ENCODE assay signal across 23 cellular contexts in the genomic region with DNA sequence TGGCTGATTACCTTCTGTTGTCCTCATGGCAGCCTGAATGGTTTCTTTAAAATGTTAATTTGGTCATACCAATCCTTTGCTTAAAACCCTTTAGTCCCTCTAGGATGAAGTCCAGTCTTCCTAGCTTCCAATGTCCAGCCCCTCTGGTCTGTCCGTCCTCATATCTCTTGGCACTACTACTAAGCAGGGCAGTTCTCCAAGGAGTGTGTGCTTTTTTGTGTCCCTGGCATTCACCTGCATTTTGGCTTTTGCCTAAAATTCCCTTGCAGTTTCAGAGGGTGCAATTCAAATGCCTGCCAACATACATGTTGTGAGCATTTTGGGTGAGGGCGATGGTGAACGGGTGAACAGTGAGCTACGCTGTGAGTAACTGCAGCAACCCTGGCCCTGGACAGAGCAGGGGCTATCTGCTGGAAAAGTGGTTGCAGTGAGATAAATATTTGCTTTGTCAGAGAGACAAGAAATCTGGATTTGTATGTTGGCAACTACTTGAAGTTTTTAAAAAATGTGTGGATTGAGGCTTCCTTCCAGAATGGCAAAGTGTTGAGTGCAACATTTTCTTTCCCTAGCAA. TPM values are rescaled to one million over a fixed set of nuclear protein-coding genes. Genes with fewer than 3 reads are reported as not detected.
DNase-seq lines count a peak whose midpoint lies in the region; ATAC-seq and TF ChIP-seq lines count a peak whose summit lies in the region.
"Had no signal": no experiment of that assay in that cellular context is flagged by ENCODE, and none has a peak within 500 bp of the region (broad histone marks: within the 10 kb centered on the region; RNA-seq: fewer than 3 reads in every experiment).

No MANE protein-coding gene starts in this region.

- H3K4me3 ChIP-seq in right cardiac atrium (ENCODE audit: low read length): no peak overlapping the region
- no peak overlapping the region for H3K4me3 ChIP-seq in LNCaP clone FGC (ENCODE audit: low read depth, low read length)
- H3K4me3 ChIP-seq in transverse colon: peak overlapping the region in 3 of 4 donors; percentile 1 to 23 (median 1)
- no peak overlapping the region for H3K4me3 ChIP-seq in ascending aorta
- H3K4me3 ChIP-seq: A549; BLaER1 treated with 17β-estradiol and CSF1 and Interleukin-3, amounts not matched to agents 10 nM and 100 nM; HAP-1 had no signal

- DNase-seq in right cardiac atrium (peak in 1 of 3 donors; percentile 68), left ventricle myocardium superior (no peak), LNCaP clone FGC (ENCODE audit: low read depth) (peak; percentile 56), left lobe of liver (ENCODE audit: low spot score) (peak; percentile 59), transverse colon (no peak), ascending aorta (ENCODE audit: low spot score in 2 of 2) (no peak), NCI-H1417 (lab: John Stamatoyannopoulos, UW) (no peak)
- DNase-seq in stimulated activated CD4-positive, alpha-beta T cell treated with anti-CD3 and anti-CD28 coated beads, Interleukin-12 subunit alpha, Interleukin-12 subunit beta, amount 100 ng/mL, for 4 hours: no peak
- DNase-seq: 8988T; ACHN; AML-193; BE2C; Calu3; CD4-positive, alpha-beta memory T cell; COR-L47; DMS53; DMS79 treated with DMSO at 0.1 percent for 48 hours; GF-D8; GOT3; HFFc6 had no signal

- H3K36me3 ChIP-seq in transverse colon (no peaks in the 10 kb centered on the region), ascending aorta (no peaks in the 10 kb centered on the region)
- H3K36me3 ChIP-seq: BE2C; BLaER1 treated with 17β-estradiol and CSF1 and Interleukin-3, amounts not matched to agents 10 nM and 100 nM; HAP-1 had no signal

- intact Hi-C loops in right cardiac atrium (cut with DNase I): no loop called here
- intact Hi-C loops in left ventricle myocardium superior (cut with micrococcal nuclease): no loop called here
- intact Hi-C loops in transverse colon (cut with DNase I; ENCODE audit: low total_unique reads): no loop called here
- intact Hi-C loops in ascending aorta (cut with DNase I): no loop called here

- in situ Hi-C loops in transverse colon (cut with MboI; ENCODE audit: low pct_ligation_motif_present in 1 of 4, low pct_unique_long_range_greater_than_20kb in 1 of 4, low sequenced_read_pairs in 3 of 4): no loop called here

- H3K27ac ChIP-seq in right cardiac atrium (ENCODE audit: low read length) (no peak overlapping the region), transverse colon (peak overlapping the region in 2 of 4 donors; percentile 1 to 50), ascending aorta (no peak overlapping the region)
- H3K27ac ChIP-seq: A549; BLaER1 treated with 17β-estradiol and CSF1 and Interleukin-3, amounts not matched to agents 10 nM and 100 nM had no signal

- no peaks in the 10 kb centered on the region for H3K27me3 ChIP-seq in right cardiac atrium (ENCODE audit: control insufficient read depth, insufficient read depth)
- H3K27me3 ChIP-seq in transverse colon: no peaks in the 10 kb centered on the region
- H3K27me3 ChIP-seq in ascending aorta: no peaks in the 10 kb centered on the region
- H3K27me3 ChIP-seq: BE2C; BLaER1 treated with 17β-estradiol and CSF1 and Interleukin-3, amounts not matched to agents 10 nM and 100 nM had no signal

- TF ChIP-seq EP300 in transverse colon (IDR thresholded peaks at IDR 0.05; ENCODE audit: low read depth): no peak

- H3K4me1 ChIP-seq in right cardiac atrium (ENCODE audit: control insufficient read depth, insufficient read depth, low read length): peaks cover 5% of the 10 kb centered on the region
- H3K4me1 ChIP-seq in transverse colon: no peaks in the 10 kb centered on the region
- peaks cover 0 to 11% of the 10 kb centered on the region in 2 donors for H3K4me1 ChIP-seq in ascending aorta
- H3K4me1 ChIP-seq: A549; BE2C; BLaER1 treated with 17β-estradiol and CSF1 and Interleukin-3, amounts not matched to agents 10 nM and 100 nM; HAP-1 had no signal

- no peak for TF ChIP-seq POLR2A in transverse colon (IDR thresholded peaks at IDR 0.05)

- H3K9me3 ChIP-seq in right cardiac atrium (ENCODE audit: control insufficient read depth, low read length): no peaks in the 10 kb centered on the region
- H3K9me3 ChIP-seq in transverse colon: no peaks in the 10 kb centered on the region
- H3K9me3 ChIP-seq in ascending aorta: no peaks in the 10 kb centered on the region
- H3K9me3 ChIP-seq: A549; BE2C; BLaER1 treated with 17β-estradiol and CSF1 and Interleukin-3, amounts not matched to agents 10 nM and 100 nM; HAP-1 had no signal

- WGBS in right cardiac atrium: 37% methylated on average over 4 of the region's 4 CpGs
- WGBS in transverse colon (ENCODE audit: low coverage in 1 of 2), 2 donors: 76 to 78% methylated on average over 2 to 4 of the region's 4 CpGs

- TF ChIP-seq CTCF in LNCaP clone FGC (IDR thresholded peaks at IDR 0.05; ENCODE audit: control insufficient read depth, extremely low read depth, insufficient read depth) (no peak), transverse colon (IDR thresholded peaks at IDR 0.05) (no peak), ascending aorta (IDR thresholded peaks at IDR 0.05) (no peak)

- ATAC-seq in right cardiac atrium (peak; percentile 58 to 88), left ventricle myocardium superior (no peak), left lobe of liver (peak; percentile 94)
- ATAC-seq: A549 had no signal

RNA-seq across cellular contexts. Expression of gene GALNT8, which starts 14.5 kb away (rescaled TPM):
- total RNA-seq in right cardiac atrium (10 to 100 TPM in 1 of 4 donors, 1 to 10 TPM in 3; 5.3 to 10.3 (median 7.7) TPM), left ventricle myocardium superior (1.7 TPM), left lobe of liver (not detected), transverse colon (10 to 100 TPM in 2 of 4 donors, 1 to 10 TPM in 2; 3.5 to 43.2 (median 14.2) TPM), ascending aorta (not detected)
- polyA plus RNA-seq in right cardiac atrium: 3.5 TPM
- total RNA-seq: Calu3, HFFc6 had no signal
- polyA plus RNA-seq: A549 had no signal

Comparison
In these comparisons a context has a peak if more than half of its experiments do, and no peak if none do; other contexts are left out.
1. DNase-seq: peak in LNCaP clone FGC (single experiment) and left lobe of liver (single experiment); none in left ventricle myocardium superior (single experiment), transverse colon (single experiment), stimulated activated CD4-positive, alpha-beta T cell treated with anti-CD3 and anti-CD28 coated beads, Interleukin-12 subunit alpha, Interleukin-12 subunit beta, amount 100 ng/mL, for 4 hours (single experiment), ascending aorta (0 of 2) and NCI-H1417 (0 of 3).
2. H3K4me3 ChIP-seq: peak in transverse colon (3 of 4); none in right cardiac atrium (single experiment), LNCaP clone FGC (single experiment) and ascending aorta (0 of 2).